Comparison of ENCODE assay signal across 8 cellular contexts in the genomic region with DNA sequence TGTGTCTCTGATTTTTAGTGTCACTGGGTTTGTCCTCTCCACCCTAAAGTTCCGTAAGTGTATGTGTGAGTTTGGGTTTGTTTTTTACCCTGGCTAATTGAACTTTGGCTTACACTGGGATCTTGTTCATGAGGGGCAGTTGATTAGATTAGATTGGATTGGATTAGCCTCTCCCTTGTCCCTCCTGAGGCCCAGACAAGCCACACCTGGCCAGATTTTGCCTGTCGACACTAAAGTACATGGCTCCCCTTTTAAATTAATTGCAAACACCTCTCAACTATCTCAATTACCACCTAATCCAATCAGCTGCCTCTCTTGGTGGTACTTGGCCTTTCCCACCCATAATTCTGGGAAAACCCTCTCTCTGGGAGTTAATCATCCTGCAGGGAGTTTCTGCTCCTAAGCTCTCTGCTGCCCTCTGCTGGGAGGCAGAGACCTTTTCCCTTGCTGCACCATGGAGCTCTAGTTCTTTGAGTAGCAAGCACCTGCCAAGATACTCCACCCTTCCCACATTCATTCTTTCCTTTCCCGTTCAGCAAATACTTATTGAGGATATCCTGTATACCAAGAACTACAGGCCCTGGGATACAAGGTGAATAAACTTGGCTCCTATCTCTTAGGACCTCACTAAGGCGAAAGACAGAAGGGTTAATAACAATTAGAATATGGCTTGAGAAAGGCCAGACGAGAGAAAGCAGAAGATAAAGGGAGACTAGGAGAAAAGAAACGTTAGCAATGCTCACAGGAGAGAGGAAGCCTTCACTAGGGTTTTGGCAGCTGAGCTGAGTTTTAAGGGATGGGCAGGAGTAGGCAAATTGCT. TPM values are rescaled to one million over a fixed set of nuclear protein-coding genes. Genes with fewer than 3 reads are reported as not detected.
DNase-seq lines count a peak whose midpoint lies in the region; ATAC-seq and TF ChIP-seq lines count a peak whose summit lies in the region.

No MANE protein-coding gene starts in this region.

- CTCF ChIA-PET in SK-N-SH (lab: Yijun Ruan, JAX) = interaction anchor here (0.5 to 3.4 kb wide), 32 partner anchors 8 to 1465 kb away, joined by 3 to 44 read pairs (median 4); no protein-coding TSS in a partner anchor

- H3K4me2 ChIP-seq in DND-41 (ENCODE audit: insufficient read depth, low read length) (no peak overlapping the region), SK-N-SH (no peak overlapping the region)

- H3K4me3 Mint-ChIP-seq in activated naive CD8-positive, alpha-beta T cell treated with anti-CD3 and anti-CD28 coated beads for 36 hours = no peak overlapping the region

- H3K79me2 ChIP-seq in DND-41 (ENCODE audit: insufficient read depth, low read length) (no peaks in the 10 kb centered on the region), SK-N-SH (ENCODE audit: insufficient read depth) (no peaks in the 10 kb centered on the region)

- H3F3A ChIP-seq in SK-N-SH (replicated peaks; ENCODE audit: insufficient read depth) = no peaks in the 10 kb centered on the region

- H3K4me3 ChIP-seq in DND-41 (ENCODE audit: low read depth in 1 of 2, low read length in 2 of 2) = no peak overlapping the region
- H3K4me3 ChIP-seq in MG63 = no peak overlapping the region
- peak overlapping the region in 1 of 2 experiments; percentile 21; a peak in 1 of 4 replicates for H3K4me3 ChIP-seq in SK-N-SH (ENCODE audit: low read depth in 2 of 2, low read length in 1 of 2)
- H3K4me3 ChIP-seq in cardiac muscle cell = no peak overlapping the region
- no peak overlapping the region for H3K4me3 ChIP-seq in prostate gland

- no peaks in the 10 kb centered on the region for H3K36me3 ChIP-seq in DND-41 (ENCODE audit: insufficient read depth, low read length)
- no peaks in the 10 kb centered on the region for H3K36me3 ChIP-seq in MG63
- H3K36me3 ChIP-seq in SK-N-SH (replicated peaks in 1 of 2; ENCODE audit: control insufficient read depth in 1 of 2, insufficient read depth in 2 of 2, low read length in 1 of 2) = no peaks in the 10 kb centered on the region
- H3K36me3 ChIP-seq in cardiac muscle cell = no peaks in the 10 kb centered on the region
- H3K36me3 ChIP-seq in prostate gland = no peaks in the 10 kb centered on the region

- TF ChIP-seq RAD21 in SK-N-SH (IDR thresholded peaks at IDR 0.05; ENCODE audit: low read length) = peak; percentile 78

- H3K4me1 Mint-ChIP-seq in activated naive CD8-positive, alpha-beta T cell treated with anti-CD3 and anti-CD28 coated beads for 36 hours = no peaks in the 10 kb centered on the region

- H4K20me1 ChIP-seq in DND-41 (ENCODE audit: insufficient read depth, low read length) (no peaks in the 10 kb centered on the region), SK-N-SH (ENCODE audit: insufficient read depth) (no peaks in the 10 kb centered on the region)

- ATAC-seq in DND-41 (ENCODE audit: insufficient read depth, low read depth) = peak; percentile 70
- ATAC-seq in HG03469 (IDR thresholded peaks at IDR 0.05; ENCODE audit: unreplicated experiment) = no peak
- no peak for ATAC-seq in GM21390 (IDR thresholded peaks at IDR 0.05; ENCODE audit: unreplicated experiment)

- H3K9ac ChIP-seq in DND-41 (ENCODE audit: low read depth, low read length) (no peak overlapping the region), SK-N-SH (no peak overlapping the region)

- H3K27me3 Mint-ChIP-seq in activated naive CD8-positive, alpha-beta T cell treated with anti-CD3 and anti-CD28 coated beads for 36 hours = peaks cover 20% of the 10 kb centered on the region

- H3K27me3 ChIP-seq in DND-41 (ENCODE audit: insufficient read depth, low read length, poor library complexity) (peaks cover 21% of the 10 kb centered on the region), MG63 (no peaks in the 10 kb centered on the region), SK-N-SH (ENCODE audit: insufficient read depth) (peaks cover 6% of the 10 kb centered on the region; the same call in 1 of the 2 replicates), cardiac muscle cell (peaks cover 17% of the 10 kb centered on the region), prostate gland (replicated peaks; ENCODE audit: insufficient read depth) (no peaks in the 10 kb centered on the region)

- no peaks in the 10 kb centered on the region for H3K9me3 ChIP-seq in DND-41 (ENCODE audit: insufficient read depth, low read length, severe bottlenecking)
- H3K9me3 ChIP-seq in MG63 = no peaks in the 10 kb centered on the region
- H3K9me3 ChIP-seq in SK-N-SH = no peaks in the 10 kb centered on the region
- no peaks in the 10 kb centered on the region for H3K9me3 ChIP-seq in cardiac muscle cell (ENCODE audit: low read depth)
- H3K9me3 ChIP-seq in prostate gland = no peaks in the 10 kb centered on the region

- DNase-seq in DND-41 = peak; percentile 65
- peak; percentile 48 for DNase-seq in MG63
- peak; percentile 39 for DNase-seq in SK-N-SH
- peak; percentile 43 for DNase-seq in activated naive CD8-positive, alpha-beta T cell treated with anti-CD3 and anti-CD28 coated beads for 36 hours
- peak; percentile 81 to 88 for DNase-seq in cardiac muscle cell (ENCODE audit: low read depth in 1 of 2, low spot score in 1 of 2)
- peak; percentile 72 for DNase-seq in prostate gland (ENCODE audit: low spot score)

- WGBS in SK-N-SH (ENCODE audit: low lambda C conversion rate) = 32% methylated on average over 6 of the region's 6 CpGs
- 44% methylated on average over 6 of the region's 6 CpGs for WGBS in prostate gland

- no peaks in the 10 kb centered on the region for H3K9me3 Mint-ChIP-seq in activated naive CD8-positive, alpha-beta T cell treated with anti-CD3 and anti-CD28 coated beads for 36 hours

- H3K9me2 ChIP-seq in SK-N-SH = no peaks in the 10 kb centered on the region

- no peak overlapping the region for H3K27ac Mint-ChIP-seq in activated naive CD8-positive, alpha-beta T cell treated with anti-CD3 and anti-CD28 coated beads for 36 hours

- H2AFZ ChIP-seq in DND-41 (ENCODE audit: low read depth, low read length) = no peak overlapping the region
- H2AFZ ChIP-seq in SK-N-SH (ENCODE audit: low read depth) = no peak overlapping the region

- TF ChIP-seq CTCF in DND-41 (IDR thresholded peaks at IDR 0.05; ENCODE audit: borderline replicate concordance, extremely low read depth, low read length, poor library complexity, severe bottlenecking) = peak; percentile 97
- TF ChIP-seq CTCF in SK-N-SH (IDR thresholded peaks at IDR 0.05) = peak; percentile 85
- TF ChIP-seq CTCF in cardiac muscle cell (IDR thresholded peaks at IDR 0.05; ENCODE audit: low read depth, low read length) = peak; percentile 96
- TF ChIP-seq CTCF in prostate gland (IDR thresholded peaks at IDR 0.05) = peak; percentile 74 to 88 (median 84)

- no peak for TF ChIP-seq EP300 in SK-N-SH (IDR thresholded peaks at IDR 0.05; ENCODE audit: borderline replicate concordance in 1 of 2, low read depth in 1 of 2, low read length in 1 of 2)

- POLR2A ChIA-PET in SK-N-SH (lab: Yijun Ruan, JAX) = no interaction called here

- intact Hi-C loops in prostate gland (cut with DNase I) = loop anchor here (5.0 kb wide), 2 partner anchors 198 to 338 kb away; no protein-coding TSS in a partner anchor

- no peak for TF ChIP-seq POLR2A in prostate gland (IDR thresholded peaks at IDR 0.05)

- H3K4me1 ChIP-seq in DND-41 (ENCODE audit: insufficient read depth, low read length) (no peaks in the 10 kb centered on the region), SK-N-SH (ENCODE audit: control insufficient read depth in 1 of 2, insufficient read depth in 2 of 2, low read depth in 1 of 2, low read length in 1 of 2) (no peaks in the 10 kb centered on the region), cardiac muscle cell (ENCODE audit: low read depth) (no peaks in the 10 kb centered on the region), prostate gland (replicated peaks) (no peaks in the 10 kb centered on the region)

- H3K27ac ChIP-seq in DND-41 (ENCODE audit: low read length) (no peak overlapping the region), SK-N-SH (ENCODE audit: low read depth in 2 of 2, low read length in 1 of 2) (no peak overlapping the region), cardiac muscle cell (no peak overlapping the region), prostate gland (no peak overlapping the region)

- no peaks in the 10 kb centered on the region for H3K36me3 Mint-ChIP-seq in activated naive CD8-positive, alpha-beta T cell treated with anti-CD3 and anti-CD28 coated beads for 36 hours

TF ChIP-seq in SK-N-SH, 30 proteins besides CTCF, POLR2A, EP300 and RAD21:
- TF ChIP-seq EZH2phosphoT487 (IDR thresholded peaks at IDR 0.05; ENCODE audit: borderline replicate concordance, low read depth) (no peak), YY1 (IDR thresholded peaks at IDR 0.05; ENCODE audit: low read depth) (no peak), SMC3 (IDR thresholded peaks at IDR 0.05; ENCODE audit: low read depth, low read length) (peak; percentile 82), ELF1 (IDR thresholded peaks at IDR 0.05) (no peak)
- TF ChIP-seq, protein P1, sequence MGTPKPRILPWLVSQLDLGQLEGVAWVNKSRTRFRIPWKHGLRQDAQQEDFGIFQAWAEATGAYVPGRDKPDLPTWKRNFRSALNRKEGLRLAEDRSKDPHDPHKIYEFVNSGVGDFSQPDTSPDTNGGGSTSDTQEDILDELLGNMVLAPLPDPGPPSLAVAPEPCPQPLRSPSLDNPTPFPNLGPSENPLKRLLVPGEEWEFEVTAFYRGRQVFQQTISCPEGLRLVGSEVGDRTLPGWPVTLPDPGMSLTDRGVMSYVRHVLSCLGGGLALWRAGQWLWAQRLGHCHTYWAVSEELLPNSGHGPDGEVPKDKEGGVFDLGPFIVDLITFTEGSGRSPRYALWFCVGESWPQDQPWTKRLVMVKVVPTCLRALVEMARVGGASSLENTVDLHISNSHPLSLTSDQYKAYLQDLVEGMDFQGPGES (IDR thresholded peaks at IDR 0.05; ENCODE audit: low read depth, low read length) = no peak

RNA-seq across cellular contexts. Expression of a gene that starts 60.0 kb away (rescaled TPM):
- 19.2 and 93.3 TPM in 2 replicates for total RNA-seq in MG63 (2014; rRNA removed; shearing (Covaris generic); ENCODE audit: low replicate concordance)
- polyA plus RNA-seq in SK-N-SH (2012; rRNA removed) (9.4 and 11.8 TPM in 2 replicates), cardiac muscle cell (13.3 and 26.2 TPM in 2 replicates)
- 14.6 and 24.9 TPM in 2 replicates for polyA plus RNA-seq in SK-N-SH (2012; cell fraction: cytosol; rRNA removed)
- 6.4 and 13.1 TPM in 2 replicates for polyA plus RNA-seq in SK-N-SH (2012; cell fraction: nucleus; rRNA removed)
- total RNA-seq in activated naive CD8-positive, alpha-beta T cell treated with anti-CD3 and anti-CD28 coated beads for 36 hours = 10 to 100 TPM; 39.8 to 41.0 TPM
- total RNA-seq in cardiac muscle cell (9.3 and 13.8 TPM in 2 replicates), prostate gland (10 to 100 TPM; 23.7 to 23.8 TPM)
